ENCODE assay signal across 1 cellular context in the genomic region with DNA sequence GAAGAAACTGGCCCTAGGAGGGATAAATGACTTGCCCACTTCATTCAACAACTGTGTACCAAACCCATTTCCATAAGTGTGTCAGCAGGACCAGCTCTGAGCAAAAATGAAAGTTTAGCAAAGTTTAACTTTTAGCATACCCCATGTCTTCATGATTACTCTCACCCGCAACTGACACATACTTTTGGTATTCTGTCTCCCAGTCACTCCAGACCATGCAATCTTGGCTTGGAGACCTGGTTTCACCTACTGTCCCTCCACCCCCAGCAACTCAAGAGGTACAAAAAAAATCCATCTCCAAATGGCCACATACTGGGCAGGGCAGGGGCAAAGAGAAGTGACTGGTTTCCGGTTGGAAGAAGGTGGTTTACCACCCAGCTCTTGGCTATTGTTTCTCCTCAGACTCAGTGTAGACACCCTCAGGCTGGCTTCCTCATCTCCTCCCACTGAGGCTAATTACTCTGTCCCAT.
TF ChIP-seq lines count a peak whose summit lies in the region.

No MANE protein-coding gene starts in this region.

TF ChIP-seq in SK-N-SH, 30 proteins besides CTCF, POLR2A, EP300 and RAD21 (continued from another document):
- TF ChIP-seq, protein P1, sequence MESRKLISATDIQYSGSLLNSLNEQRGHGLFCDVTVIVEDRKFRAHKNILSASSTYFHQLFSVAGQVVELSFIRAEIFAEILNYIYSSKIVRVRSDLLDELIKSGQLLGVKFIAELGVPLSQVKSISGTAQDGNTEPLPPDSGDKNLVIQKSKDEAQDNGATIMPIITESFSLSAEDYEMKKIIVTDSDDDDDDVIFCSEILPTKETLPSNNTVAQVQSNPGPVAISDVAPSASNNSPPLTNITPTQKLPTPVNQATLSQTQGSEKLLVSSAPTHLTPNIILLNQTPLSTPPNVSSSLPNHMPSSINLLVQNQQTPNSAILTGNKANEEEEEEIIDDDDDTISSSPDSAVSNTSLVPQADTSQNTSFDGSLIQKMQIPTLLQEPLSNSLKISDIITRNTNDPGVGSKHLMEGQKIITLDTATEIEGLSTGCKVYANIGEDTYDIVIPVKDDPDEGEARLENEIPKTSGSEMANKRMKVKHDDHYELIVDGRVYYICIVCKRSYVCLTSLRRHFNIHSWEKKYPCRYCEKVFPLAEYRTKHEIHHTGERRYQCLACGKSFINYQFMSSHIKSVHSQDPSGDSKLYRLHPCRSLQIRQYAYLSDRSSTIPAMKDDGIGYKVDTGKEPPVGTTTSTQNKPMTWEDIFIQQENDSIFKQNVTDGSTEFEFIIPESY (IDR thresholded peaks at IDR 0.05; ENCODE audit: borderline replicate concordance, low read depth): no peak
- TF ChIP-seq MEF2A (IDR thresholded peaks at IDR 0.05; ENCODE audit: borderline replicate concordance, low read depth): no peak
- TF ChIP-seq, protein P2, sequence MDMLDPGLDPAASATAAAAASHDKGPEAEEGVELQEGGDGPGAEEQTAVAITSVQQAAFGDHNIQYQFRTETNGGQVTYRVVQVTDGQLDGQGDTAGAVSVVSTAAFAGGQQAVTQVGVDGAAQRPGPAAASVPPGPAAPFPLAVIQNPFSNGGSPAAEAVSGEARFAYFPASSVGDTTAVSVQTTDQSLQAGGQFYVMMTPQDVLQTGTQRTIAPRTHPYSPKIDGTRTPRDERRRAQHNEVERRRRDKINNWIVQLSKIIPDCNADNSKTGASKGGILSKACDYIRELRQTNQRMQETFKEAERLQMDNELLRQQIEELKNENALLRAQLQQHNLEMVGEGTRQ (IDR thresholded peaks at IDR 0.05; ENCODE audit: borderline replicate concordance, low read depth, low read length): no peak
